23 cellular contexts compared by ENCODE assay signal in genomic region chr20:59441306-59441705, GRCh38.
"Had no signal": no experiment of that assay in that cellular context is flagged by ENCODE, and none has a peak within 500 bp of the region (broad histone marks: within the 10 kb centered on the region; RNA-seq: fewer than 3 reads in every experiment).

No MANE protein-coding gene starts in this region.

- ATAC-seq: activated CD4-positive, alpha-beta T cell treated with anti-CD3 and anti-CD28 coated beads for 36 hours had no signal

- DNase-seq: activated CD4-positive, alpha-beta memory T cell treated with anti-CD3 and anti-CD28 coated beads, Interleukin-2, amount 10 ng/mL, durations not matched to agents 7 days and 5 days; activated CD4-positive, alpha-beta T cell treated with anti-CD3 and anti-CD28 coated beads for 36 hours; activated CD4-positive, alpha-beta T cell treated with anti-CD3 and anti-CD28 coated beads, Interleukin-2, amount 50 U/mL, for 1 hour; activated naive CD4-positive, alpha-beta T cell treated with Interleukin-2 at 50 U/mL for 16 hours; activated T-cell treated with anti-CD3 and anti-CD28 coated beads for 4 hours; activated T-cell treated with anti-CD3 and anti-CD28 coated beads, Interleukin-2, amount 50 U/mL, for 48 hours; amygdala; brain microvascular endothelial cell; MG63; NCI-H1105; NCI-H1436; NCI-H187; NCI-H2081; NCI-H2227 treated with DMSO at 0.1 percent for 48 hours; NCI-H446 treated with DMSO at 0.1 percent for 48 hours; Peyer's patch; Right ventricle myocardium superior; SK-N-SH; T-helper 1 cell; WERI-Rb-1 had no signal

- H3K27ac ChIP-seq: brain microvascular endothelial cell, cardiac muscle cell, Peyer's patch, RWPE1, SJCRH30, WERI-Rb-1 had no signal
